Comparison of ENCODE assay signal across 8 cellular contexts in the genomic region with DNA sequence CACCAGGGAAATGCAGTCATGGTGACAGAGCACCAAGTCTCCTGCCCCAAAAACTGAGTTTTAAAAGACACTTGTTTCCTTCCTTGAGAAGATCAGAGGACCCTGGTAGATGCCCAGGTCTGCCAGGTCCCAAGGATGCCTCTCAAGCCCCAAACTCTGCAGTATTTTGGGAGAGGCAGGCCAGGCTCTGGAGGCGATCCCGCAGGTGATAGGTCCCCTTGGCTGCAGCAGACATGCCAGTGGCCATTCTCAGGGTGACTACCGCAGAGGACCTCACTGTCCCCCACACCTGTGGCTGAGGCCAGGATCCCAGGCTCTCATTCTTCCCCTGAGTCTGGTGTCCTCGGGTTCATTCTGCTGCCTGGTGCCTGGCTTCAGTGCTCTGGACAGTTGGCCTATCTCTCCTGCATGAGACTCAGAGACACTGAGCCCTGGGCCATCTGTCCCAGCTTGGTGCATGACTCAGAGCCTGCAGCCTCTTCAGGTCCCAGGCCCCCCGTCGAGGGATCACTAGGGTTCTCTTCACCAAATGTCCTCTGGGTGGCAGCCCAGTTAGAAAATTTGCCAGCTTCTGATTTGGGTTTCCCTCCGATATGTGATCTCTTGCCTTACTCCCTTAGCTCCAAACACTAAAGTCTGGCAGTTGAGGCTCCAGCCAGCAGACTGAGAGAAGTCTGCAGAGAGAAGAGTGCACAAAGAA. TPM values are rescaled to one million over a fixed set of nuclear protein-coding genes. Genes with fewer than 3 reads are reported as not detected.
A peak's percentile ranks its signal among the peaks of the same experiment; 100 is the strongest.
DNase-seq lines count a peak whose midpoint lies in the region; ATAC-seq and TF ChIP-seq lines count a peak whose summit lies in the region.

No MANE protein-coding gene starts in this region.

- POLR2A ChIA-PET in CD4-positive, alpha-beta T cell (lab: Charles Lee) = no interaction called here

- H3K9ac ChIP-seq in mesendoderm (ENCODE audit: low read length) = no peak overlapping the region

- CTCF ChIA-PET in CD4-positive, alpha-beta T cell (lab: Charles Lee) = interaction anchor here (1.7 kb wide), 1 partner anchor 264 kb away, joined by 8 read pairs; no protein-coding TSS in a partner anchor

- H3K27ac Mint-ChIP-seq in CD4-positive, alpha-beta T cell = no peak overlapping the region

- H3K27me3 ChIP-seq in mesendoderm (ENCODE audit: insufficient read depth, low read length, poor library complexity) = no peaks in the 10 kb centered on the region
- H3K27me3 ChIP-seq in CD4-positive, alpha-beta T cell (ENCODE audit: control insufficient read depth, insufficient read depth, low read length) = peaks cover 5% of the 10 kb centered on the region

- no peaks in the 10 kb centered on the region for H3K79me1 ChIP-seq in mesendoderm (ENCODE audit: low read length)

- no peak overlapping the region for H2BK15ac ChIP-seq in mesendoderm (replicated peaks; ENCODE audit: low read depth)

- H3K4me3 ChIP-seq in astrocyte of the spinal cord (ENCODE audit: low read depth, low read length) (no peak overlapping the region), mesendoderm (ENCODE audit: low read length) (no peak overlapping the region)

- H4K5ac ChIP-seq in mesendoderm (ENCODE audit: low read length) = no peak overlapping the region

- H3K36me3 ChIP-seq in mesendoderm (ENCODE audit: control insufficient read depth, insufficient read depth, low read length) = no peaks in the 10 kb centered on the region

- H3K23ac ChIP-seq in mesendoderm (ENCODE audit: low read length) = no peak overlapping the region

- H3K4ac ChIP-seq in mesendoderm (ENCODE audit: low read depth, low read length) = no peak overlapping the region

- no peak overlapping the region for H3K4me2 ChIP-seq in mesendoderm (ENCODE audit: low read length)

- no peak overlapping the region for H3K56ac ChIP-seq in mesendoderm (ENCODE audit: low read length)

- H3K79me2 ChIP-seq in mesendoderm (ENCODE audit: control insufficient read depth, insufficient read depth, low read length) = no peaks in the 10 kb centered on the region

- H3K18ac ChIP-seq in mesendoderm (ENCODE audit: low read length) = no peak overlapping the region

- peaks cover 27% of the 10 kb centered on the region for H3K27me3 Mint-ChIP-seq in CD4-positive, alpha-beta T cell

- H3K4me3 Mint-ChIP-seq in CD4-positive, alpha-beta T cell = no peak overlapping the region

- peak; percentile 27 for TF ChIP-seq CTCF in astrocyte of the spinal cord (IDR thresholded peaks at IDR 0.05; ENCODE audit: low read depth, low read length)
- no peak for TF ChIP-seq CTCF in CD4-positive, alpha-beta T cell (IDR thresholded peaks at IDR 0.05)

- DNase-seq in GM03348 (ENCODE audit: low spot score) (peak; percentile 54), NAMALWA (ENCODE audit: low spot score) (peak; percentile 53), astrocyte of the spinal cord (ENCODE audit: low read depth, low spot score) (no peak), mesendoderm (peak; percentile 56), NOMO-1 treated with DMSO at 0.1 percent for 48 hours (lab: John Stamatoyannopoulos, UW; ENCODE audit: unreplicated experiment) (no peak)
- DNase-seq in CD4-positive, alpha-beta T cell = no peak

- no peak overlapping the region for H4K8ac ChIP-seq in mesendoderm (ENCODE audit: low read depth, low read length)

- no CpG with 5 or more reads among the region's 7 CpGs for WGBS in mesendoderm (ENCODE audit: extremely low coverage, insufficient coverage, low lambda C conversion rate)

- in situ Hi-C loops in astrocyte of the spinal cord (cut with HindIII; ENCODE audit: low sequenced_read_pairs) = no loop called here

- H3K4me1 ChIP-seq in mesendoderm (ENCODE audit: control insufficient read depth, low read depth, low read length) = no peaks in the 10 kb centered on the region

- H3K9me3 Mint-ChIP-seq in CD4-positive, alpha-beta T cell = no peaks in the 10 kb centered on the region

- no peak overlapping the region for H2AK5ac ChIP-seq in mesendoderm (ENCODE audit: low read length)

- H3K4me1 Mint-ChIP-seq in CD4-positive, alpha-beta T cell (ENCODE audit: low read depth) = peaks cover 10% of the 10 kb centered on the region

- no peaks in the 10 kb centered on the region for H3K9me3 ChIP-seq in CD4-positive, alpha-beta T cell (ENCODE audit: control insufficient read depth, low read length)

- H3K27ac ChIP-seq in mesendoderm (ENCODE audit: low read depth, low read length) = no peak overlapping the region
- H3K27ac ChIP-seq in CD4-positive, alpha-beta T cell (ENCODE audit: low read depth, low read length) = no peak overlapping the region

- ATAC-seq in HG03457 (IDR thresholded peaks at IDR 0.05; ENCODE audit: unreplicated experiment) (no peak), GM18867 (IDR thresholded peaks at IDR 0.05; ENCODE audit: unreplicated experiment) (no peak)
- no peak for ATAC-seq in CD4-positive, alpha-beta T cell (ENCODE audit: poor library complexity)

- no peaks in the 10 kb centered on the region for H3K36me3 Mint-ChIP-seq in CD4-positive, alpha-beta T cell (ENCODE audit: low read depth)

- H2BK5ac ChIP-seq in mesendoderm (ENCODE audit: low read length) = no peak overlapping the region

- intact Hi-C loops in CD4-positive, alpha-beta T cell (cut with DNase I, micrococcal nuclease) = no loop called here

- no peak overlapping the region for H2BK120ac ChIP-seq in mesendoderm (ENCODE audit: low read depth, low read length)

RNA-seq across cellular contexts. Expression of gene GARNL3, which starts 59.7 kb away (rescaled TPM):
- polyA plus RNA-seq in mesendoderm (2013, experiment 1 of 2) = 1.3 TPM
- 1.2 TPM for polyA plus RNA-seq in mesendoderm (2013, experiment 2 of 2)
- total RNA-seq in CD4-positive, alpha-beta T cell = 1 to 10 TPM in 1 of 2 experiments, under 1 TPM in 1; 0.63 to 1.8 TPM

Comparison
In these comparisons a context has a peak if more than half of its experiments do, and no peak if none do; other contexts are left out.
1. DNase-seq: peak in GM03348 (single experiment), NAMALWA (single experiment) and mesendoderm (single experiment); none in astrocyte of the spinal cord (single experiment), NOMO-1 treated with DMSO at 0.1 percent for 48 hours (single experiment) and CD4-positive, alpha-beta T cell (0 of 10).